Comparison of ENCODE assay signal across 8 cellular contexts in the genomic region with DNA sequence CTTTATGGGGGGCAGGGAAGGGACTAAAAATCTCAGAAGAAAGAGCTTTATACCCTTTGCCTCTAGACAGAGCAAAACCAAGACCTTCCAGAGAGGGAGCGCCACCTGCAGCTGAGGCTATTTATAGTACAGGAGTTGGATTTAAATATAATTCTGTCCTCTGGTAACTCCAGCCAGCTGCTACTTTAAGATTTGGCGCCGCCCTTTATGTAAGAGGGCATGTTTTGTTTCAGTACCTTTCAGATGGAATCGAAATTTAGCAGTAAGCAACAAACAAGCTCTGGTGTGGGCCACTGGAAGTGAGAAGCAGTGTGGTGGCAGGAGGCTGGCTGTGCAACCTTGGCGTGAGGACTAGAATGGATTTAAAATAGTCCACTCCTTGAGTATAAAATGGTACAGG. TPM values are rescaled to one million over a fixed set of nuclear protein-coding genes. Genes with fewer than 3 reads are reported as not detected.
DNase-seq lines count a peak whose midpoint lies in the region; ATAC-seq and TF ChIP-seq lines count a peak whose summit lies in the region.

No MANE protein-coding gene starts in this region.

- peaks cover 9% of the 10 kb centered on the region for H3K27me3 ChIP-seq in BE2C

- POLR2A ChIA-PET in HEK293T (lab: Yijun Ruan, JAX) = interaction anchor here (1.0 to 1.5 kb wide), 2 partner anchors 64 to 82 kb away, joined by 3 read pairs; partner anchors contain the start of gene RNF227

- DNase-seq in BE2C = no peak
- DNase-seq in HEK293T (ENCODE audit: extremely low spot score) = peak; percentile 59
- peak; percentile 66 to 82 for DNase-seq in SHP77 (lab: John Stamatoyannopoulos, UW)
- no peak for DNase-seq in epithelial cell of proximal tubule (ENCODE audit: low read depth)
- peak; percentile 55 for DNase-seq in sciatic nerve (ENCODE audit: low spot score)
- DNase-seq in NK-92 treated with Interleukin-12 subunit alpha and Interleukin-12 subunit beta, amount 100 ng/mL, for 24 hours (lab: John Stamatoyannopoulos, UW) = no peak

- ATAC-seq in sciatic nerve (no peak), HG03571 (IDR thresholded peaks at IDR 0.05; ENCODE audit: unreplicated experiment) (no peak), GM21447 (IDR thresholded peaks at IDR 0.05; ENCODE audit: unreplicated experiment) (no peak)

- H3K4me3 ChIP-seq in BE2C (ENCODE audit: low read depth, low read length) (no peak overlapping the region), epithelial cell of proximal tubule (ENCODE audit: low read depth, low read length) (no peak overlapping the region)

- H3K4me1 ChIP-seq in BE2C = no peaks in the 10 kb centered on the region

- peak; percentile 26 for TF ChIP-seq CTCF in BE2C (IDR thresholded peaks at IDR 0.05; ENCODE audit: low read depth, low read length)
- peak; percentile 57 for TF ChIP-seq CTCF in epithelial cell of proximal tubule (conservative IDR thresholded peaks at IDR 0.05; ENCODE audit: low read depth, low read length)

- H3K9me3 ChIP-seq in BE2C = no peaks in the 10 kb centered on the region

- intact Hi-C loops in sciatic nerve (cut with DNase I) = no loop called here

- H3K36me3 ChIP-seq in BE2C = no peaks in the 10 kb centered on the region

- CTCF ChIA-PET in HEK293T (lab: Yijun Ruan, JAX) = interaction anchor here (0.5 to 1.4 kb wide), 7 partner anchors 10 to 601 kb away, joined by 3 to 6 read pairs (median 4); no protein-coding TSS in a partner anchor

TF ChIP-seq in HEK293T, 16 proteins besides CTCF, POLR2A, EP300 and RAD21:
- TF ChIP-seq, protein P1, sequence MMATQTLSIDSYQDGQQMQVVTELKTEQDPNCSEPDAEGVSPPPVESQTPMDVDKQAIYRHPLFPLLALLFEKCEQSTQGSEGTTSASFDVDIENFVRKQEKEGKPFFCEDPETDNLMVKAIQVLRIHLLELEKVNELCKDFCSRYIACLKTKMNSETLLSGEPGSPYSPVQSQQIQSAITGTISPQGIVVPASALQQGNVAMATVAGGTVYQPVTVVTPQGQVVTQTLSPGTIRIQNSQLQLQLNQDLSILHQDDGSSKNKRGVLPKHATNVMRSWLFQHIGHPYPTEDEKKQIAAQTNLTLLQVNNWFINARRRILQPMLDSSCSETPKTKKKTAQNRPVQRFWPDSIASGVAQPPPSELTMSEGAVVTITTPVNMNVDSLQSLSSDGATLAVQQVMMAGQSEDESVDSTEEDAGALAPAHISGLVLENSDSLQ (IDR thresholded peaks at IDR 0.05) = no peak
TF ChIP-seq in HEK293T: peak in this region for 0.

RNA-seq across cellular contexts. Expression of gene GUCY2D, which starts 5.2 kb away (rescaled TPM):
- not detected for polyA plus RNA-seq in BE2C (2012; ENCODE audit: insufficient read depth, insufficient read length, low read depth)
- total RNA-seq in epithelial cell of proximal tubule = not detected in 2 replicates
- not detected for total RNA-seq in sciatic nerve

RNA-seq across cellular contexts. Expression of gene ALOX15B, which starts 41.7 kb away (rescaled TPM):
- 0.25 TPM for polyA plus RNA-seq in BE2C (2012; ENCODE audit: insufficient read depth, insufficient read length, low read depth)
- 0.07 and 1.3 TPM in 2 replicates for total RNA-seq in epithelial cell of proximal tubule
- total RNA-seq in sciatic nerve = not detected

Comparison
In these comparisons a context has a peak if more than half of its experiments do, and no peak if none do; other contexts are left out.
1. DNase-seq: peak in HEK293T (single experiment), SHP77 (2 of 2) and sciatic nerve (single experiment); none in BE2C (single experiment), epithelial cell of proximal tubule (single experiment) and NK-92 treated with Interleukin-12 subunit alpha and Interleukin-12 subunit beta, amount 100 ng/mL, for 24 hours (single experiment).